ENCODE assay signal across 15 cellular contexts in the genomic region with DNA sequence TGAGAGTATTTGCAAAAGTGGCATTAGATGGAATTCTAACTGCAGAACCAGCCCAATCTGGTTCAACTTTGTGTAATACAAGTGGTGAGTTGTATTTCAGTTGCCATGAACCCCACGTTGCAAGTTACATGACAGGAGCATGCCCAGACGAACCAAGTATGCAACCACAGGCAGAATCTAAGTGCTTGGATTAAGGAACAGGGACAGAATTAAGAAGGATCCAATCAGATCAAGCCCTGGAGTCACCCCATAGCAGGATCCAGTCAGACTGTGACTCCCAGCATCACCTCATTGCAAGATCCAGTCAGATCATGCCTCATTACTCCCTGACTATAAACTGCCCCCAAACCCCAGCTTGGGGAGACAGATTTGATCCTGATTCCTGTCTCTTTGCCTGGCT.
"Had no signal": no experiment of that assay in that cellular context is flagged by ENCODE, and none has a peak within 500 bp of the region (broad histone marks: within the 10 kb centered on the region; RNA-seq: fewer than 3 reads in every experiment).

No MANE protein-coding gene starts in this region.

- H3K9me3 ChIP-seq: uterus had no signal

- H3K27ac ChIP-seq: coronary artery, uterus had no signal

- DNase-seq: effector CD4-positive, alpha-beta T cell; endodermal cell; foreskin melanocyte; heart left ventricle; hippocampal formation; kidney glomerular epithelial cell; natural killer cell; posterior cingulate gyrus; right cardiac atrium; small intestine; stimulated activated CD4-positive, alpha-beta T cell treated with anti-CD3 and anti-CD28 coated beads, Interleukin-12 subunit alpha, Interleukin-12 subunit beta, amount 100 ng/mL, for 4 hours; stimulated activated naive CD4-positive, alpha-beta T cell; trophoblast cell; uterus had no signal

- H3K27me3 ChIP-seq: heart left ventricle, uterus had no signal

- H3K4me3 ChIP-seq: coronary artery, heart left ventricle, uterus had no signal

- H3K36me3 ChIP-seq: heart left ventricle, uterus had no signal

- H3K4me1 ChIP-seq: uterus had no signal
